Comparison of ENCODE assay signal across 7 cellular contexts in genomic region chr2:28624798-28625701, GRCh38.
DNase-seq lines count a peak whose midpoint lies in the region; ATAC-seq and TF ChIP-seq lines count a peak whose summit lies in the region.

No MANE protein-coding gene starts in this region.

- peaks cover 10 to 40% of the 10 kb centered on the region in 2 donors for H3K4me1 ChIP-seq in adrenal gland (replicated peaks in 1 of 2)

- peak; percentile 80 for ATAC-seq in GM21825 (IDR thresholded peaks at IDR 0.05; ENCODE audit: unreplicated experiment)
- no peak for ATAC-seq in HG03025 (IDR thresholded peaks at IDR 0.05; ENCODE audit: low FRiP score, unreplicated experiment)

- TF ChIP-seq CTCF in adrenal gland (IDR thresholded peaks at IDR 0.05) = no peak

- H3K36me3 ChIP-seq in adrenal gland (replicated peaks in 1 of 2) = no peaks in the 10 kb centered on the region

- 58 to 75% (median 61%) methylated on average over 15 to 19 of the region's 19 CpGs for WGBS in adrenal gland, 4 donors

- no peaks in the 10 kb centered on the region for H3K9me3 ChIP-seq in adrenal gland (replicated peaks in 1 of 3)

- intact Hi-C loops in adrenal gland (cut with DNase I) = no loop called here

- peak overlapping the region in 4 of 5 donors; percentile 43 to 89 (median 79) for H3K27ac ChIP-seq in adrenal gland
- peak overlapping the region; percentile 75 for H3K27ac ChIP-seq in layer of hippocampus (ENCODE audit: low read depth, low read length)

- H3K4me3 ChIP-seq in adrenal gland = no peak overlapping the region

- no peak for TF ChIP-seq POLR2A in adrenal gland (IDR thresholded peaks at IDR 0.05)

- DNase-seq in SKM-1 (lab: John Stamatoyannopoulos, UW; ENCODE audit: unreplicated experiment) (peak; percentile 68), adrenal gland (peak in 6 of 7 donors; percentile 37 to 77 (median 58)), D341Med (ENCODE audit: low spot score) (no peak)
- peak; percentile 69 for DNase-seq in stimulated activated CD4-positive, alpha-beta T cell treated with anti-CD3 and anti-CD28 coated beads, Interleukin-1b, Interleukin-23, amount 100 ng/mL, for 48 hours

- H3K27me3 ChIP-seq in adrenal gland (no peaks in the 10 kb centered on the region), layer of hippocampus (ENCODE audit: control insufficient read depth, insufficient read depth, low read length) (no peaks in the 10 kb centered on the region)
